ENCODE assay signal across 14 cellular contexts in genomic region chr18:3104190-3105054, GRCh38.
DNase-seq lines count a peak whose midpoint lies in the region; ATAC-seq and TF ChIP-seq lines count a peak whose summit lies in the region.
"Had no signal": no experiment of that assay in that cellular context is flagged by ENCODE, and none has a peak within 500 bp of the region (broad histone marks: within the 10 kb centered on the region; RNA-seq: fewer than 3 reads in every experiment).

No MANE protein-coding gene starts in this region.

- no peak for TF ChIP-seq CTCF in Panc1 (IDR thresholded peaks at IDR 0.05)
- no peak for TF ChIP-seq CTCF in esophagus squamous epithelium (IDR thresholded peaks at IDR 0.05)
- no peak for TF ChIP-seq CTCF in psoas muscle (IDR thresholded peaks at IDR 0.05)
- no peak for TF ChIP-seq CTCF in endothelial cell (IDR thresholded peaks at IDR 0.05; ENCODE audit: unreplicated experiment)
- no peak for TF ChIP-seq CTCF in lower leg skin (IDR thresholded peaks at IDR 0.05)

- DNase-seq in ELR (ENCODE audit: low read depth) = peak; percentile 94
- peak; percentile 18 for DNase-seq in Panc1 (ENCODE audit: low read depth, low spot score)
- DNase-seq in esophagus squamous epithelium (lab: John Stamatoyannopoulos, UW) = no peak
- no peak for DNase-seq in psoas muscle
- DNase-seq in endothelial cell (ENCODE audit: low spot score) = no peak
- no peak for DNase-seq in NCI-H2081 treated with DMSO at 0.1 percent for 48 hours (lab: John Stamatoyannopoulos, UW)
- no peak for DNase-seq in lower leg skin (ENCODE audit: low spot score in 2 of 2)
- DNase-seq in NCI-H146 (lab: John Stamatoyannopoulos, UW) = no peak
- DNase-seq: activated T-cell treated with anti-CD3 and anti-CD28 coated beads, Interleukin-2, amount 50 U/mL, for 4 hours; DMS79; NCI-H2081; upper lobe of left lung had no signal

- no TSS peak for BruUV-seq in Panc1 (replicated peaks; lab: Mats Ljungman, UMichigan)

- H3K27ac Mint-ChIP-seq in endothelial cell (ENCODE audit: unreplicated experiment) = no peak overlapping the region

- POLR2A ChIA-PET in Panc1 (lab: Charles Lee) = no interaction called here

- TF ChIP-seq POLR2A in esophagus squamous epithelium (IDR thresholded peaks at IDR 0.05) = no peak
- no peak for TF ChIP-seq POLR2A in lower leg skin (IDR thresholded peaks at IDR 0.05)

- ATAC-seq in Panc1 (no peak), psoas muscle (peak in 2 of 4 donors; percentile 7 to 8)
- ATAC-seq: activated T-cell treated with anti-CD3 and anti-CD28 coated beads, Interleukin-2, amount 50 U/mL, for 4 hours; sciatic nerve had no signal

- in situ Hi-C loops in Panc1 (cut with HindIII; ENCODE audit: low pct_unique_long_range_greater_than_20kb, low sequenced_read_pairs) = no loop called here

- peaks cover 4% of the 10 kb centered on the region for H3K4me1 Mint-ChIP-seq in endothelial cell (ENCODE audit: unreplicated experiment)
- H3K4me1 Mint-ChIP-seq: central memory CD8-positive, alpha-beta T cell had no signal

- H3K36me3 ChIP-seq in Panc1 (ENCODE audit: control insufficient read depth, insufficient read depth, low read length) (no peaks in the 10 kb centered on the region), esophagus squamous epithelium (no peaks in the 10 kb centered on the region), psoas muscle (ENCODE audit: insufficient read depth in 1 of 2, low read depth in 1 of 2) (peaks cover 7 to 76% of the 10 kb centered on the region in 2 donors)
- H3K36me3 ChIP-seq: upper lobe of left lung had no signal

- no peaks in the 10 kb centered on the region for H3K27me3 Mint-ChIP-seq in endothelial cell (ENCODE audit: unreplicated experiment)
- H3K27me3 Mint-ChIP-seq: central memory CD8-positive, alpha-beta T cell had no signal

- H3K9me3 ChIP-seq in Panc1 (ENCODE audit: control insufficient read depth, insufficient read depth, low read depth, low read length) = no peaks in the 10 kb centered on the region
- H3K9me3 ChIP-seq in esophagus squamous epithelium = no peaks in the 10 kb centered on the region
- no peaks in the 10 kb centered on the region for H3K9me3 ChIP-seq in psoas muscle
- H3K9me3 ChIP-seq: upper lobe of left lung had no signal

- CTCF ChIA-PET in Panc1 (lab: Charles Lee) = no interaction called here

- H3K4me3 Mint-ChIP-seq in endothelial cell (ENCODE audit: unreplicated experiment) = no peak overlapping the region
- H3K4me3 Mint-ChIP-seq: activated T-cell treated with anti-CD3 and anti-CD28 coated beads, Interleukin-2, amount 50 U/mL, for 4 hours; central memory CD8-positive, alpha-beta T cell had no signal

- 52 to 55% methylated on average over 3 of the region's 6 CpGs for WGBS in esophagus squamous epithelium, 2 donors
- WGBS in psoas muscle, 3 donors = 80 to 85% (median 84%) methylated on average over 6 of the region's 6 CpGs
- 82 to 87% methylated on average over 6 of the region's 6 CpGs for WGBS in lower leg skin, 2 donors

- no peaks in the 10 kb centered on the region for H3K36me3 Mint-ChIP-seq in endothelial cell (ENCODE audit: low read depth, unreplicated experiment)

- no peak overlapping the region for H3K27ac ChIP-seq in Panc1 (ENCODE audit: low read length)
- H3K27ac ChIP-seq in esophagus squamous epithelium = peak overlapping the region in 3 of 4 donors; percentile 22 to 71 (median 60)
- H3K27ac ChIP-seq in psoas muscle = peak overlapping the region; percentile 52

- H3K4me3 ChIP-seq in Panc1 (ENCODE audit: low read depth in 2 of 2, low read length in 2 of 2) = no peak overlapping the region
- no peak overlapping the region for H3K4me3 ChIP-seq in esophagus squamous epithelium
- H3K4me3 ChIP-seq in psoas muscle = no peak overlapping the region
- no peak overlapping the region for H3K4me3 ChIP-seq in lower leg skin (ENCODE audit: low read depth, poor library complexity, severe bottlenecking)
- H3K4me3 ChIP-seq: upper lobe of left lung had no signal

- H3K27me3 ChIP-seq in Panc1 (ENCODE audit: control insufficient read depth, insufficient read depth, low read length) (no peaks in the 10 kb centered on the region), esophagus squamous epithelium (no peaks in the 10 kb centered on the region), psoas muscle (ENCODE audit: insufficient read depth in 3 of 3, low read length in 2 of 3) (no peaks in the 10 kb centered on the region)
- H3K27me3 ChIP-seq: upper lobe of left lung had no signal

- intact Hi-C loops in Panc1 (cut with micrococcal nuclease; ENCODE audit: unreplicated experiment) = no loop called here
- intact Hi-C loops in esophagus squamous epithelium (cut with DNase I) = no loop called here
- intact Hi-C loops in psoas muscle (cut with DNase I) = no loop called here
- intact Hi-C loops in lower leg skin (cut with DNase I; ENCODE audit: low total_unique reads) = no loop called here

- no peaks in the 10 kb centered on the region for H3K9me3 Mint-ChIP-seq in endothelial cell (ENCODE audit: unreplicated experiment)
- H3K9me3 Mint-ChIP-seq: activated T-cell treated with anti-CD3 and anti-CD28 coated beads, Interleukin-2, amount 50 U/mL, for 4 hours; central memory CD8-positive, alpha-beta T cell had no signal

- no peaks in the 10 kb centered on the region for H3K4me1 ChIP-seq in Panc1 (ENCODE audit: control insufficient read depth, insufficient read depth, low read length)
- peaks cover 0 to 18% (median 5%) of the 10 kb centered on the region in 3 donors for H3K4me1 ChIP-seq in esophagus squamous epithelium
- no peaks in the 10 kb centered on the region for H3K4me1 ChIP-seq in psoas muscle

Comparison
In these comparisons a context has a peak if more than half of its experiments do, and no peak if none do; other contexts are left out.
1. DNase-seq: peak in ELR (single experiment) and Panc1 (single experiment); none in esophagus squamous epithelium (single experiment), psoas muscle (0 of 2), endothelial cell (single experiment), NCI-H2081 treated with DMSO at 0.1 percent for 48 hours (single experiment), lower leg skin (0 of 2) and NCI-H146 (single experiment).